Comparison of ENCODE assay signal across 8 cellular contexts in genomic region chr14:104753528-104754212, GRCh38. TPM values are rescaled to one million over a fixed set of nuclear protein-coding genes. Genes with fewer than 3 reads are reported as not detected.
A peak's percentile ranks its signal among the peaks of the same experiment; 100 is the strongest.
DNase-seq lines count a peak whose midpoint lies in the region; TF ChIP-seq lines count a peak whose summit lies in the region.

No MANE protein-coding gene starts in this region.

- H3K27ac ChIP-seq in C4-2B: peak overlapping the region; percentile 94

- H3K36me3 Mint-ChIP-seq in chondrocyte (ENCODE audit: low read depth): peaks cover 7% of the 10 kb centered on the region

- H3K4me1 ChIP-seq in mononuclear cell (ENCODE audit: insufficient read depth, low read length): peaks cover 30% of the 10 kb centered on the region

- H3K4me1 Mint-ChIP-seq in chondrocyte (ENCODE audit: low read depth): peaks cover 44% of the 10 kb centered on the region

- H3K27me3 Mint-ChIP-seq in chondrocyte (ENCODE audit: low read depth): no peaks in the 10 kb centered on the region

- peak overlapping the region; percentile 80 for H3K4me3 ChIP-seq in NB4 (ENCODE audit: low read depth, low read length)
- peak overlapping the region; percentile 93 for H3K4me3 ChIP-seq in mononuclear cell (ENCODE audit: low read length)

- H3K27ac Mint-ChIP-seq in chondrocyte (ENCODE audit: unreplicated experiment): peak overlapping the region; percentile 68

- TF ChIP-seq CTCF in C4-2B (conservative IDR thresholded peaks at IDR 0.05) (no peak), NB4 (IDR thresholded peaks at IDR 0.05; ENCODE audit: low read depth, low read length) (no peak), chondrocyte (IDR thresholded peaks at IDR 0.05) (no peak)

- peak overlapping the region; percentile 86 for H3K4me3 Mint-ChIP-seq in chondrocyte (ENCODE audit: unreplicated experiment)

- no peak for DNase-seq in NB4 (ENCODE audit: low read depth)
- no peak for DNase-seq in chondrocyte (ENCODE audit: low spot score)
- no peak for DNase-seq in stimulated activated naive CD4-positive, alpha-beta T cell treated with Interleukin-2 at 50 U/mL for 16 hours (lab: John Stamatoyannopoulos, UW)
- no peak for DNase-seq in NCI-H748 (lab: John Stamatoyannopoulos, UW; ENCODE audit: unreplicated experiment)
- DNase-seq in NCI-H1694 treated with DMSO at 0.1 percent for 48 hours (lab: John Stamatoyannopoulos, UW): no peak
- no peak for DNase-seq in RKO (ENCODE audit: low spot score)

- H3K9me3 Mint-ChIP-seq in chondrocyte (ENCODE audit: low read depth): no peaks in the 10 kb centered on the region

- no peak for TF ChIP-seq POLR2A in NB4 (IDR thresholded peaks at IDR 0.05; ENCODE audit: extremely low read depth, insufficient read length)

- H3K9me3 ChIP-seq in mononuclear cell (ENCODE audit: low read depth, low read length): no peaks in the 10 kb centered on the region

- no peaks in the 10 kb centered on the region for H3K27me3 ChIP-seq in mononuclear cell (ENCODE audit: insufficient read depth, low read length)

RNA-seq across cellular contexts. Expression of gene SIVA1, which starts 0.7 kb away (rescaled TPM):
- 47.0 to 54.9 TPM (median 47.4 TPM) in 3 replicates for total RNA-seq in chondrocyte
- total RNA-seq in mononuclear cell: 66.9 TPM

RNA-seq across cellular contexts. Expression of gene ADSS1, which starts 29.6 kb away (rescaled TPM):
- total RNA-seq in chondrocyte (7.1 to 9.9 TPM (median 7.9 TPM) in 3 replicates), mononuclear cell (1.9 TPM)

RNA-seq across cellular contexts. Expression of gene AKT1, which starts 41.9 kb away (rescaled TPM):
- 143 to 158 TPM (median 156 TPM) in 3 replicates for total RNA-seq in chondrocyte
- total RNA-seq in mononuclear cell: 86.8 TPM

RNA-seq across cellular contexts. Expression of gene ZBTB42, which starts 47.2 kb away (rescaled TPM):
- 2.1 to 2.8 TPM (median 2.6 TPM) in 3 replicates for total RNA-seq in chondrocyte
- 2.9 TPM for total RNA-seq in mononuclear cell
